ENCODE assay signal across 1 cellular context in genomic region chr19:1383311-1384084, GRCh38.
TF ChIP-seq lines count a peak whose summit lies in the region.

TSS of gene NDUFS7 (plus strand) at chr19:1383907. CDS start at chr19:1383927, 20 bp downstream.

TF ChIP-seq in K562, 482 proteins besides CTCF, POLR2A, EP300 and RAD21 (continued from another document and continues in another):
- TF ChIP-seq DMBX1 (CRISPR knock-in tag; IDR thresholded peaks at IDR 0.05; ENCODE audit: borderline replicate concordance) (peak; percentile 84), YY1 (IDR thresholded peaks at IDR 0.05; ENCODE audit: borderline replicate concordance in 1 of 3, control insufficient read depth in 1 of 3, extremely low read depth in 1 of 3, insufficient read depth in 3 of 3, insufficient read length in 1 of 3, insufficient replicate concordance in 2 of 3, low read depth in 1 of 3, low read length in 2 of 3) (peak; percentile 92 to 99 (median 97)), ZNF232 (CRISPR knock-in tag; IDR thresholded peaks at IDR 0.05) (peak; percentile 91; the same call in 1 of the 2 replicates), HSF4 (CRISPR knock-in tag; IDR thresholded peaks at IDR 0.05; ENCODE audit: borderline replicate concordance) (no peak), ZNF239 (CRISPR knock-in tag; IDR thresholded peaks at IDR 0.05) (0 out of 2 replicates have a peak, but pooled peaks have one; percentile 48), ZNF778 (CRISPR knock-in tag; IDR thresholded peaks at IDR 0.05) (no peak), SNAPC5 (CRISPR knock-in tag; IDR thresholded peaks at IDR 0.05) (no peak), KLF13 (tag; IDR thresholded peaks at IDR 0.05; ENCODE audit: borderline replicate concordance, low read depth) (no peak; the same call in none of the 2 replicates), ZFP1 (CRISPR knock-in tag; IDR thresholded peaks at IDR 0.05) (no peak), SMARCA4 (IDR thresholded peaks at IDR 0.05) (no peak), ZNF23 (CRISPR knock-in tag; IDR thresholded peaks at IDR 0.05) (no peak), RBBP5 (IDR thresholded peaks at IDR 0.05; ENCODE audit: borderline replicate concordance, insufficient read depth, low read length, poor library complexity, severe bottlenecking) (peak; percentile 97), IRF1 (CRISPR knock-in tag; IDR thresholded peaks at IDR 0.05; ENCODE audit: borderline replicate concordance) (peak; percentile 47; the same call in 1 of the 2 replicates), FUS (optimal IDR thresholded peaks at IDR 0.05; ENCODE audit: low read depth, low read length) (no peak), MEF2A (IDR thresholded peaks at IDR 0.05; ENCODE audit: control insufficient read depth, low read depth, low read length) (peak; percentile 73), KDM2B (CRISPR knock-in tag; IDR thresholded peaks at IDR 0.05) (peak; percentile 80; the same call in 1 of the 2 replicates), IRF2 (CRISPR knock-in tag; IDR thresholded peaks at IDR 0.05) (peak; percentile 73; the same call in 1 of the 2 replicates), FOXA1 (IDR thresholded peaks at IDR 0.05; ENCODE audit: borderline replicate concordance) (no peak), TSC22D4 (tag; IDR thresholded peaks at IDR 0.05) (no peak), HDAC8 (tag; IDR thresholded peaks at IDR 0.05) (peak; percentile 76), ETS2 (tag; IDR thresholded peaks at IDR 0.05; ENCODE audit: borderline replicate concordance, poor library complexity, severe bottlenecking) (no peak), WHSC1 (IDR thresholded peaks at IDR 0.05; ENCODE audit: low read length) (no peak), ELF2 (CRISPR knock-in tag; IDR thresholded peaks at IDR 0.05) (peak; percentile 87), NR0B1 (IDR thresholded peaks at IDR 0.05; ENCODE audit: partially characterized antibody) (no peak), SREBF2 (CRISPR knock-in tag; IDR thresholded peaks at IDR 0.05) (no peak), U2AF1 (optimal IDR thresholded peaks at IDR 0.05; ENCODE audit: low read depth, low read length) (peak; percentile 98), ZNF133 (CRISPR knock-in tag; IDR thresholded peaks at IDR 0.05) (no peak), ZBTB2 (IDR thresholded peaks at IDR 0.05) (peak; percentile 94; the same call in 1 of the 2 replicates), TGIF2 (CRISPR knock-in tag; IDR thresholded peaks at IDR 0.05) (peak; percentile 98), FIP1L1 (IDR thresholded peaks at IDR 0.05; ENCODE audit: low read depth, low read length, poor library complexity, severe bottlenecking) (peak; percentile 100), DPF2 (IDR thresholded peaks at IDR 0.05) (peak; percentile 68), DNMT1 (IDR thresholded peaks at IDR 0.05) (no peak), BMI1 (IDR thresholded peaks at IDR 0.05; ENCODE audit: low read length) (no peak), LARP7 (IDR thresholded peaks at IDR 0.05) (peak; percentile 72; the same call in 1 of the 2 replicates), BACH1 (tag; IDR thresholded peaks at IDR 0.05) (no peak), ZSCAN29 (IDR thresholded peaks at IDR 0.05) (peak; percentile 96), TCF7L2 (IDR thresholded peaks at IDR 0.05; ENCODE audit: low read depth, low read length) (peak; percentile 4; the same call in 1 of the 2 replicates)
- TF ChIP-seq, protein P1, sequence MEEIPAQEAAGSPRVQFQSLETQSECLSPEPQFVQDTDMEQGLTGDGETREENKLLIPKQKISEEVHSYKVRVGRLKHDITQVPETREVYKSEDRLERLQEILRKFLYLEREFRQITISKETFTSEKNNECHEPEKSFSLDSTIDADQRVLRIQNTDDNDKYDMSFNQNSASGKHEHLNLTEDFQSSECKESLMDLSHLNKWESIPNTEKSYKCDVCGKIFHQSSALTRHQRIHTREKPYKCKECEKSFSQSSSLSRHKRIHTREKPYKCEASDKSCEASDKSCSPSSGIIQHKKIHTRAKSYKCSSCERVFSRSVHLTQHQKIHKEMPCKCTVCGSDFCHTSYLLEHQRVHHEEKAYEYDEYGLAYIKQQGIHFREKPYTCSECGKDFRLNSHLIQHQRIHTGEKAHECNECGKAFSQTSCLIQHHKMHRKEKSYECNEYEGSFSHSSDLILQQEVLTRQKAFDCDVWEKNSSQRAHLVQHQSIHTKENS (CRISPR knock-in tag; IDR thresholded peaks at IDR 0.05) = no peak
- TF ChIP-seq, protein P2, sequence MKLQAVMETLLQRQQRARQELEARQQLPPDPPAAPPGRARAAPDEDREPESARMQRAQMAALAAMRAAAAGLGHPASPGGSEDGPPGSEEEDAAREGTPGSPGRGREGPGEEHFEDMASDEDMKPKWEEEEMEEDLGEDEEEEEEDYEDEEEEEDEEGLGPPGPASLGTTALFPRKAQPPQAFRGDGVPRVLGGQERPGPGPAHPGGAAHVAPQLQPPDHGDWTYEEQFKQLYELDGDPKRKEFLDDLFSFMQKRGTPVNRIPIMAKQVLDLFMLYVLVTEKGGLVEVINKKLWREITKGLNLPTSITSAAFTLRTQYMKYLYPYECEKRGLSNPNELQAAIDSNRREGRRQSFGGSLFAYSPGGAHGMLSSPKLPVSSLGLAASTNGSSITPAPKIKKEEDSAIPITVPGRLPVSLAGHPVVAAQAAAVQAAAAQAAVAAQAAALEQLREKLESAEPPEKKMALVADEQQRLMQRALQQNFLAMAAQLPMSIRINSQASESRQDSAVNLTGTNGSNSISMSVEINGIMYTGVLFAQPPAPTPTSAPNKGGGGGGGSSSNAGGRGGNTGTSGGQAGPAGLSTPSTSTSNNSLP (IDR thresholded peaks at IDR 0.05; ENCODE audit: borderline replicate concordance, low read depth, low read length) = peak; percentile 74; the same call in 1 of the 2 replicates
- TF ChIP-seq, protein P3, sequence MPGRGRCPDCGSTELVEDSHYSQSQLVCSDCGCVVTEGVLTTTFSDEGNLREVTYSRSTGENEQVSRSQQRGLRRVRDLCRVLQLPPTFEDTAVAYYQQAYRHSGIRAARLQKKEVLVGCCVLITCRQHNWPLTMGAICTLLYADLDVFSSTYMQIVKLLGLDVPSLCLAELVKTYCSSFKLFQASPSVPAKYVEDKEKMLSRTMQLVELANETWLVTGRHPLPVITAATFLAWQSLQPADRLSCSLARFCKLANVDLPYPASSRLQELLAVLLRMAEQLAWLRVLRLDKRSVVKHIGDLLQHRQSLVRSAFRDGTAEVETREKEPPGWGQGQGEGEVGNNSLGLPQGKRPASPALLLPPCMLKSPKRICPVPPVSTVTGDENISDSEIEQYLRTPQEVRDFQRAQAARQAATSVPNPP (IDR thresholded peaks at IDR 0.05; ENCODE audit: borderline replicate concordance, insufficient read depth, insufficient read length) = no peak
- TF ChIP-seq, protein P4, sequence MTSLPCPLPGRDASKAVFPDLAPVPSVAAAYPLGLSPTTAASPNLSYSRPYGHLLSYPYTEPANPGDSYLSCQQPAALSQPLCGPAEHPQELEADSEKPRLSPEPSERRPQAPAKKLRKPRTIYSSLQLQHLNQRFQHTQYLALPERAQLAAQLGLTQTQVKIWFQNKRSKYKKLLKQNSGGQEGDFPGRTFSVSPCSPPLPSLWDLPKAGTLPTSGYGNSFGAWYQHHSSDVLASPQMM (CRISPR knock-in tag; IDR thresholded peaks at IDR 0.05) = no peak
- TF ChIP-seq, protein P5, sequence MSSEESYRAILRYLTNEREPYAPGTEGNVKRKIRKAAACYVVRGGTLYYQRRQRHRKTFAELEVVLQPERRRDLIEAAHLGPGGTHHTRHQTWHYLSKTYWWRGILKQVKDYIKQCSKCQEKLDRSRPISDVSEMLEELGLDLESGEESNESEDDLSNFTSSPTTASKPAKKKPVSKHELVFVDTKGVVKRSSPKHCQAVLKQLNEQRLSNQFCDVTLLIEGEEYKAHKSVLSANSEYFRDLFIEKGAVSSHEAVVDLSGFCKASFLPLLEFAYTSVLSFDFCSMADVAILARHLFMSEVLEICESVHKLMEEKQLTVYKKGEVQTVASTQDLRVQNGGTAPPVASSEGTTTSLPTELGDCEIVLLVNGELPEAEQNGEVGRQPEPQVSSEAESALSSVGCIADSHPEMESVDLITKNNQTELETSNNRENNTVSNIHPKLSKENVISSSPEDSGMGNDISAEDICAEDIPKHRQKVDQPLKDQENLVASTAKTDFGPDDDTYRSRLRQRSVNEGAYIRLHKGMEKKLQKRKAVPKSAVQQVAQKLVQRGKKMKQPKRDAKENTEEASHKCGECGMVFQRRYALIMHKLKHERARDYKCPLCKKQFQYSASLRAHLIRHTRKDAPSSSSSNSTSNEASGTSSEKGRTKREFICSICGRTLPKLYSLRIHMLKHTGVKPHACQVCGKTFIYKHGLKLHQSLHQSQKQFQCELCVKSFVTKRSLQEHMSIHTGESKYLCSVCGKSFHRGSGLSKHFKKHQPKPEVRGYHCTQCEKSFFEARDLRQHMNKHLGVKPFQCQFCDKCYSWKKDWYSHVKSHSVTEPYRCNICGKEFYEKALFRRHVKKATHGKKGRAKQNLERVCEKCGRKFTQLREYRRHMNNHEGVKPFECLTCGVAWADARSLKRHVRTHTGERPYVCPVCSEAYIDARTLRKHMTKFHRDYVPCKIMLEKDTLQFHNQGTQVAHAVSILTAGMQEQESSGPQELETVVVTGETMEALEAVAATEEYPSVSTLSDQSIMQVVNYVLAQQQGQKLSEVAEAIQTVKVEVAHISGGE (CRISPR knock-in tag; IDR thresholded peaks at IDR 0.05) = peak; percentile 99 to 100 (median 100)
- TF ChIP-seq, protein P6, sequence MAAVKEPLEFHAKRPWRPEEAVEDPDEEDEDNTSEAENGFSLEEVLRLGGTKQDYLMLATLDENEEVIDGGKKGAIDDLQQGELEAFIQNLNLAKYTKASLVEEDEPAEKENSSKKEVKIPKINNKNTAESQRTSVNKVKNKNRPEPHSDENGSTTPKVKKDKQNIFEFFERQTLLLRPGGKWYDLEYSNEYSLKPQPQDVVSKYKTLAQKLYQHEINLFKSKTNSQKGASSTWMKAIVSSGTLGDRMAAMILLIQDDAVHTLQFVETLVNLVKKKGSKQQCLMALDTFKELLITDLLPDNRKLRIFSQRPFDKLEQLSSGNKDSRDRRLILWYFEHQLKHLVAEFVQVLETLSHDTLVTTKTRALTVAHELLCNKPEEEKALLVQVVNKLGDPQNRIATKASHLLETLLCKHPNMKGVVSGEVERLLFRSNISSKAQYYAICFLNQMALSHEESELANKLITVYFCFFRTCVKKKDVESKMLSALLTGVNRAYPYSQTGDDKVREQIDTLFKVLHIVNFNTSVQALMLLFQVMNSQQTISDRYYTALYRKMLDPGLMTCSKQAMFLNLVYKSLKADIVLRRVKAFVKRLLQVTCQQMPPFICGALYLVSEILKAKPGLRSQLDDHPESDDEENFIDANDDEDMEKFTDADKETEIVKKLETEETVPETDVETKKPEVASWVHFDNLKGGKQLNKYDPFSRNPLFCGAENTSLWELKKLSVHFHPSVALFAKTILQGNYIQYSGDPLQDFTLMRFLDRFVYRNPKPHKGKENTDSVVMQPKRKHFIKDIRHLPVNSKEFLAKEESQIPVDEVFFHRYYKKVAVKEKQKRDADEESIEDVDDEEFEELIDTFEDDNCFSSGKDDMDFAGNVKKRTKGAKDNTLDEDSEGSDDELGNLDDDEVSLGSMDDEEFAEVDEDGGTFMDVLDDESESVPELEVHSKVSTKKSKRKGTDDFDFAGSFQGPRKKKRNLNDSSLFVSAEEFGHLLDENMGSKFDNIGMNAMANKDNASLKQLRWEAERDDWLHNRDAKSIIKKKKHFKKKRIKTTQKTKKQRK (IDR thresholded peaks at IDR 0.05; ENCODE audit: borderline replicate concordance, low read depth, low read length) = 0 out of 2 replicates have a peak, but pooled peaks have one; percentile 43
- TF ChIP-seq, protein P7, sequence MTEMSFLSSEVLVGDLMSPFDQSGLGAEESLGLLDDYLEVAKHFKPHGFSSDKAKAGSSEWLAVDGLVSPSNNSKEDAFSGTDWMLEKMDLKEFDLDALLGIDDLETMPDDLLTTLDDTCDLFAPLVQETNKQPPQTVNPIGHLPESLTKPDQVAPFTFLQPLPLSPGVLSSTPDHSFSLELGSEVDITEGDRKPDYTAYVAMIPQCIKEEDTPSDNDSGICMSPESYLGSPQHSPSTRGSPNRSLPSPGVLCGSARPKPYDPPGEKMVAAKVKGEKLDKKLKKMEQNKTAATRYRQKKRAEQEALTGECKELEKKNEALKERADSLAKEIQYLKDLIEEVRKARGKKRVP (CRISPR knock-in tag; IDR thresholded peaks at IDR 0.05) = no peak; the same call in 1 of the 2 replicates
